In genomic region chr16:8173111-8173644, GRCh38 we compare ENCODE assay signal across 8 cellular contexts.
A peak's percentile ranks its signal among the peaks of the same experiment; 100 is the strongest.
DNase-seq lines count a peak whose midpoint lies in the region; FAIRE-seq and TF ChIP-seq lines count a peak whose summit lies in the region.

No MANE protein-coding gene starts in this region.

- TF ChIP-seq RAD21 in Ishikawa (IDR thresholded peaks at IDR 0.05; ENCODE audit: low read depth): peak; percentile 59

- peak; percentile 97 for TF ChIP-seq CTCF in OCI-LY7 (conservative IDR thresholded peaks at IDR 0.05; ENCODE audit: low read length)
- TF ChIP-seq CTCF in bronchial epithelial cell (IDR thresholded peaks at IDR 0.05; ENCODE audit: insufficient read depth, low read length, severe bottlenecking): peak; percentile 73

- intact Hi-C loops in OCI-LY7 (cut with micrococcal nuclease; ENCODE audit: unreplicated experiment): loop anchor here (10.0 kb wide), 1 partner anchor 1488 kb away; no protein-coding TSS in a partner anchor

- no peaks in the 10 kb centered on the region for H4K20me1 ChIP-seq in OCI-LY7 (ENCODE audit: insufficient read depth, low read length)

- FAIRE-seq in bronchial epithelial cell (lab: Jason Lieb, UNC): peak; percentile 88

- no peak overlapping the region for H3K4me3 ChIP-seq in OCI-LY7 (ENCODE audit: low read depth, low read length, poor library complexity, severe bottlenecking)
- H3K4me3 ChIP-seq in bronchial epithelial cell (ENCODE audit: low read depth, low read length): no peak overlapping the region

- peak; percentile 62 for DNase-seq in activated CD4-positive, alpha-beta T cell treated with anti-CD3 and anti-CD28 coated beads for 48 hours
- DNase-seq in activated CD4-positive, alpha-beta T cell treated with anti-CD3 and anti-CD28 coated beads, Interleukin-2, amount 50 U/mL, for 1 hour: no peak
- DNase-seq in OCI-LY7 (ENCODE audit: low spot score): peak; percentile 68
- peak; percentile 49 for DNase-seq in bronchial epithelial cell (ENCODE audit: low read depth)
- DNase-seq in left kidney (ENCODE audit: low read depth, low spot score): peak; percentile 95
- peak; percentile 62 for DNase-seq in stimulated activated CD8-positive, alpha-beta memory T cell treated with anti-CD3 and anti-CD28 coated beads, Interleukin-4, amount 100 ng/mL, for 48 hours
- no peak for DNase-seq in activated CD4-positive, CD25-positive, alpha-beta regulatory T cell (lab: John Stamatoyannopoulos, UW)

- H3K27me3 ChIP-seq in bronchial epithelial cell (ENCODE audit: control insufficient read depth, insufficient read depth, low read length): no peaks in the 10 kb centered on the region

- no peaks in the 10 kb centered on the region for H3K36me3 ChIP-seq in OCI-LY7 (ENCODE audit: insufficient read depth, low read length)
- H3K36me3 ChIP-seq in bronchial epithelial cell (ENCODE audit: control insufficient read depth, insufficient read depth, low read length): no peaks in the 10 kb centered on the region

- CTCF ChIA-PET in OCI-LY7 (lab: Charles Lee; ENCODE audit: unreplicated experiment): no interaction called here

- H3K9me3 ChIP-seq in OCI-LY7 (ENCODE audit: low read length): no peaks in the 10 kb centered on the region

- H2AFZ ChIP-seq in OCI-LY7 (ENCODE audit: low read length): no peak overlapping the region

- H3K27ac ChIP-seq in OCI-LY7 (ENCODE audit: low read depth, low read length, poor library complexity, severe bottlenecking): no peak overlapping the region

- no peaks in the 10 kb centered on the region for H3K79me2 ChIP-seq in OCI-LY7 (ENCODE audit: insufficient read depth, low read depth, low read length)

- no peaks in the 10 kb centered on the region for H3K9me2 ChIP-seq in OCI-LY7 (ENCODE audit: insufficient read depth, low read length)

- H3K4me2 ChIP-seq in OCI-LY7 (ENCODE audit: low read length): no peak overlapping the region

- TF ChIP-seq EP300 in Ishikawa (IDR thresholded peaks at IDR 0.05; ENCODE audit: borderline replicate concordance): no peak

- POLR2A ChIA-PET in OCI-LY7 (lab: Charles Lee): no interaction called here

- H3K4me1 ChIP-seq in OCI-LY7 (ENCODE audit: insufficient read depth, low read length, poor library complexity, severe bottlenecking): no peaks in the 10 kb centered on the region

- BruUV-seq in OCI-LY7 (replicated peaks; lab: Mats Ljungman, UMichigan): no TSS peak

TF ChIP-seq in Ishikawa, 13 proteins besides CTCF, POLR2A, EP300 and RAD21:
- TF ChIP-seq USF1 (IDR thresholded peaks at IDR 0.05) (no peak), NFIC (IDR thresholded peaks at IDR 0.05) (no peak), CEBPB (IDR thresholded peaks at IDR 0.05) (no peak), ZBTB7A (IDR thresholded peaks at IDR 0.05; ENCODE audit: low read depth) (no peak), FOXM1 (IDR thresholded peaks at IDR 0.05; ENCODE audit: borderline replicate concordance, low read depth) (no peak), TCF12 (IDR thresholded peaks at IDR 0.05; ENCODE audit: low read depth) (no peak), TAF1 (IDR thresholded peaks at IDR 0.05; ENCODE audit: low read depth) (no peak), MAX (IDR thresholded peaks at IDR 0.05) (no peak), REST (IDR thresholded peaks at IDR 0.05; ENCODE audit: low read depth) (no peak), YY1 (IDR thresholded peaks at IDR 0.05; ENCODE audit: low read depth) (no peak), CREB1 (IDR thresholded peaks at IDR 0.05; ENCODE audit: low read depth) (no peak), TEAD4 (IDR thresholded peaks at IDR 0.05) (no peak)
TF ChIP-seq in Ishikawa: peak in this region for 0.

Comparison
In these comparisons a context has a peak if more than half of its experiments do, and no peak if none do; other contexts are left out.
1. DNase-seq: peak in activated CD4-positive, alpha-beta T cell treated with anti-CD3 and anti-CD28 coated beads for 48 hours (single experiment), OCI-LY7 (single experiment), bronchial epithelial cell (single experiment), left kidney (single experiment) and stimulated activated CD8-positive, alpha-beta memory T cell treated with anti-CD3 and anti-CD28 coated beads, Interleukin-4, amount 100 ng/mL, for 48 hours (single experiment); none in activated CD4-positive, alpha-beta T cell treated with anti-CD3 and anti-CD28 coated beads, Interleukin-2, amount 50 U/mL, for 1 hour (single experiment) and activated CD4-positive, CD25-positive, alpha-beta regulatory T cell (0 of 4).